Comparison of ENCODE assay signal across 8 cellular contexts in genomic region chr19:43519436-43520088, GRCh38. TPM values are rescaled to one million over a fixed set of nuclear protein-coding genes. Genes with fewer than 3 reads are reported as not detected.
DNase-seq lines count a peak whose midpoint lies in the region; ATAC-seq and TF ChIP-seq lines count a peak whose summit lies in the region.

No MANE protein-coding gene starts in this region.

- peak; percentile 89 to 95 for ATAC-seq in naive thymus-derived CD8-positive, alpha-beta T cell
- ATAC-seq in HG03025 (IDR thresholded peaks at IDR 0.05; ENCODE audit: low FRiP score, unreplicated experiment), result no peak

- H3K27ac Mint-ChIP-seq in naive thymus-derived CD8-positive, alpha-beta T cell, result peak overlapping the region in 6 of 10 donors; percentile 23 to 73 (median 44)

- DNase-seq in Caki2 (ENCODE audit: low read depth) (peak; percentile 88), KBM-7 (peak; percentile 79), activated T-cell treated with anti-CD3 and anti-CD28 coated beads for 24 hours (ENCODE audit: low read depth) (peak; percentile 72)
- peak; percentile 69 to 88 (median 78) for DNase-seq in naive thymus-derived CD8-positive, alpha-beta T cell
- DNase-seq in stimulated activated naive CD4-positive, alpha-beta T cell (lab: John Stamatoyannopoulos, UW), result peak; percentile 55 to 85 (median 80)

- H3K4me1 Mint-ChIP-seq in naive thymus-derived CD8-positive, alpha-beta T cell, result peaks cover 9 to 17% (median 16%) of the 10 kb centered on the region in 4 donors

- in situ Hi-C loops in Caki2 (cut with HindIII; ENCODE audit: low pct_unique_long_range_greater_than_20kb, low sequenced_read_pairs) (no loop called here), KBM-7 (cut with MboI; ENCODE audit: low pct_unique_long_range_greater_than_20kb, low sequenced_read_pairs) (loop anchor here (10.0 kb wide), 1 partner anchor 75 kb away; no protein-coding TSS in a partner anchor)

- no peak overlapping the region for H3K9ac ChIP-seq in OCI-LY3 (ENCODE audit: low read length)

- H3K36me3 ChIP-seq in OCI-LY3 (replicated peaks; ENCODE audit: low read depth, low read length), result no peaks in the 10 kb centered on the region
- H3K36me3 ChIP-seq in esophagus (ENCODE audit: control insufficient read depth in 2 of 2, insufficient read depth in 2 of 2, low read length in 1 of 2), result no peaks in the 10 kb centered on the region

- H3K9me3 ChIP-seq in OCI-LY3 (ENCODE audit: insufficient read depth, low read length) (no peaks in the 10 kb centered on the region), esophagus (ENCODE audit: control insufficient read depth in 2 of 2, insufficient read depth in 1 of 2, low read depth in 1 of 2, low read length in 1 of 2) (no peaks in the 10 kb centered on the region)

- no peaks in the 10 kb centered on the region for H3K27me3 Mint-ChIP-seq in naive thymus-derived CD8-positive, alpha-beta T cell

- no peaks in the 10 kb centered on the region for H4K20me1 ChIP-seq in OCI-LY3 (ENCODE audit: insufficient read depth, low read length)

- no peaks in the 10 kb centered on the region for H3K9me3 Mint-ChIP-seq in naive thymus-derived CD8-positive, alpha-beta T cell

- peak overlapping the region in 3 of 10 donors; percentile 2 to 16 (median 13) for H3K4me3 Mint-ChIP-seq in naive thymus-derived CD8-positive, alpha-beta T cell

- 40 to 44% methylated on average over 10 of the region's 10 CpGs for WGBS in esophagus, 2 donors

- no peaks in the 10 kb centered on the region for H3K79me2 ChIP-seq in OCI-LY3 (ENCODE audit: low read length)

- H2AFZ ChIP-seq in OCI-LY3 (ENCODE audit: low read depth, low read length), result no peak overlapping the region

- H3K36me3 Mint-ChIP-seq in naive thymus-derived CD8-positive, alpha-beta T cell, result peaks cover 0 to 14% (median 2%) of the 10 kb centered on the region in 3 donors

- TF ChIP-seq CTCF in OCI-LY3 (IDR thresholded peaks at IDR 0.05; ENCODE audit: low read depth, low read length), result peak; percentile 98

- H3K27ac ChIP-seq in OCI-LY3 (ENCODE audit: low read length) (no peak overlapping the region), esophagus (ENCODE audit: low read depth in 2 of 2, low read length in 1 of 2) (peak overlapping the region; percentile 65 to 80)

- H3K4me2 ChIP-seq in OCI-LY3 (ENCODE audit: low read length), result no peak overlapping the region

- H3K27me3 ChIP-seq in OCI-LY3 (ENCODE audit: low read depth, low read length) (no peaks in the 10 kb centered on the region), esophagus (ENCODE audit: control insufficient read depth in 1 of 2, insufficient read depth in 2 of 2, low read length in 2 of 2) (no peaks in the 10 kb centered on the region)

- no peak overlapping the region for H3K4me3 ChIP-seq in OCI-LY3 (ENCODE audit: low read length)
- H3K4me3 ChIP-seq in esophagus (ENCODE audit: low read depth in 1 of 2, low read length in 2 of 2), result no peak overlapping the region

- POLR2A ChIA-PET in naive thymus-derived CD8-positive, alpha-beta T cell (lab: Charles Lee), result interaction anchor here (0.5 to 3.8 kb wide), 14 partner anchors 8 to 417 kb away, joined by 3 to 52 read pairs (median 4); partner anchors contain the start of genes IRGQ and ZNF576

- H3K4me1 ChIP-seq in OCI-LY3 (ENCODE audit: low read length) (peaks cover 12% of the 10 kb centered on the region; the same call in 1 of the 2 replicates), esophagus (ENCODE audit: control insufficient read depth in 2 of 2, insufficient read depth in 2 of 2, low read length in 1 of 2) (peaks cover 0 to under 1% of the 10 kb centered on the region in 2 donors)

RNA-seq across cellular contexts. Expression of gene ETHE1, which starts 7.4 kb away (rescaled TPM):
- total RNA-seq in Caki2 (2014; rRNA removed; shearing (Covaris generic); ENCODE audit: low replicate concordance), result 206 and 293 TPM in 2 replicates
- polyA plus RNA-seq in esophagus, result 10 to 100 TPM; 50.5 to 78.9 TPM
- total RNA-seq in naive thymus-derived CD8-positive, alpha-beta T cell, result 10 to 100 TPM; 23.9 to 24.8 TPM
- 10 to 100 TPM; 62.0 to 78.7 (median 64.5) TPM for polyA plus RNA-seq in naive thymus-derived CD8-positive, alpha-beta T cell

RNA-seq across cellular contexts. Expression of gene ZNF575, which starts 13.4 kb away (rescaled TPM):
- not detected in 2 replicates for total RNA-seq in Caki2 (2014; rRNA removed; shearing (Covaris generic); ENCODE audit: low replicate concordance)
- 1 to 10 TPM in 1 of 2 donors, under 1 TPM in 1; 0.59 to 1.0 TPM for polyA plus RNA-seq in esophagus
- 1 to 10 TPM; 5.1 to 5.3 TPM for total RNA-seq in naive thymus-derived CD8-positive, alpha-beta T cell
- polyA plus RNA-seq in naive thymus-derived CD8-positive, alpha-beta T cell, result 1 to 10 TPM; 1.7 to 4.1 (median 3.0) TPM

RNA-seq across cellular contexts. Expression of gene PHLDB3, which starts 15.0 kb away (rescaled TPM):
- total RNA-seq in Caki2 (2014; rRNA removed; shearing (Covaris generic); ENCODE audit: low replicate concordance), result 36.3 and 38.9 TPM in 2 replicates
- polyA plus RNA-seq in esophagus, result 10 to 100 TPM; 58.1 to 70.1 TPM
- total RNA-seq in naive thymus-derived CD8-positive, alpha-beta T cell, result 10 to 100 TPM; 46.0 to 48.6 TPM
- 1 to 10 TPM; 3.5 to 7.2 (median 4.5) TPM for polyA plus RNA-seq in naive thymus-derived CD8-positive, alpha-beta T cell

RNA-seq across cellular contexts. Expression of gene LYPD3, which starts 54.2 kb away (rescaled TPM):
- total RNA-seq in Caki2 (2014; rRNA removed; shearing (Covaris generic); ENCODE audit: low replicate concordance), result 0.78 and 2.6 TPM in 2 replicates
- polyA plus RNA-seq in esophagus, result 100 to 1,000 TPM; 208 to 770 TPM
- 1 to 10 TPM; 5.4 to 6.1 TPM for total RNA-seq in naive thymus-derived CD8-positive, alpha-beta T cell
- 1 to 10 TPM; 6.2 to 9.3 (median 8.3) TPM for polyA plus RNA-seq in naive thymus-derived CD8-positive, alpha-beta T cell

RNA-seq across cellular contexts. Expression of gene XRCC1, which starts 55.8 kb away (rescaled TPM):
- total RNA-seq in Caki2 (2014; rRNA removed; shearing (Covaris generic); ENCODE audit: low replicate concordance), result 53.5 and 73.0 TPM in 2 replicates
- 10 to 100 TPM; 13.7 to 14.4 TPM for polyA plus RNA-seq in esophagus
- 10 to 100 TPM; 38.2 to 39.0 TPM for total RNA-seq in naive thymus-derived CD8-positive, alpha-beta T cell
- polyA plus RNA-seq in naive thymus-derived CD8-positive, alpha-beta T cell, result 10 to 100 TPM; 16.8 to 34.6 (median 33.7) TPM
